Comparison of ENCODE assay signal across 14 cellular contexts in genomic region chr9:134373269-134373668, GRCh38. TPM values are rescaled to one million over a fixed set of nuclear protein-coding genes. Genes with fewer than 3 reads are reported as not detected.
DNase-seq lines count a peak whose midpoint lies in the region; ATAC-seq and TF ChIP-seq lines count a peak whose summit lies in the region.
"Had no signal": no experiment of that assay in that cellular context is flagged by ENCODE, and none has a peak within 500 bp of the region (broad histone marks: within the 10 kb centered on the region; RNA-seq: fewer than 3 reads in every experiment).

No MANE protein-coding gene starts in this region.

- intact Hi-C loops in sciatic nerve (cut with DNase I) (loop anchor here (5.0 kb wide), 1 partner anchor 201 kb away; no protein-coding TSS in a partner anchor), PC-3 (cut with micrococcal nuclease) (no loop called here)

- no peak overlapping the region for H4K8ac ChIP-seq in trophoblast cell (ENCODE audit: low read depth, low read length)

- peak; percentile 44 for DNase-seq in CD1c-positive myeloid dendritic cell (ENCODE audit: extremely low spot score)
- no peak for DNase-seq in epithelial cell of proximal tubule (ENCODE audit: low read depth)
- DNase-seq in trophoblast cell, result peak; percentile 47 to 69
- DNase-seq in sciatic nerve (ENCODE audit: low spot score), result no peak
- no peak for DNase-seq in SW 1271 (lab: John Stamatoyannopoulos, UW)
- DNase-seq in NCI-H1694 (lab: John Stamatoyannopoulos, UW), result no peak
- DNase-seq in PC-3, result no peak
- DNase-seq: effector CD4-positive, alpha-beta T cell; hippocampal formation; NCI-H2029 treated with DMSO at 0.1 percent for 48 hours; retina; T-helper 9 cell had no signal

- ATAC-seq in sciatic nerve (no peak), PC-3 (no peak)
- ATAC-seq: GM23338 had no signal

- peak overlapping the region; percentile 1 for H3K18ac ChIP-seq in trophoblast cell (ENCODE audit: low read length)

- no peak overlapping the region for H4K91ac ChIP-seq in trophoblast cell (ENCODE audit: low read depth, low read length)

- H3K27ac ChIP-seq in OCI-LY1 (ENCODE audit: low read depth, low read length, poor library complexity, severe bottlenecking) (no peak overlapping the region), trophoblast cell (ENCODE audit: low read depth, low read length) (no peak overlapping the region), PC-3 (ENCODE audit: low read length) (no peak overlapping the region)

- H3K9me2 ChIP-seq in OCI-LY1 (ENCODE audit: low read depth, low read length), result no peaks in the 10 kb centered on the region
- H3K9me2 ChIP-seq in PC-3 (replicated peaks; ENCODE audit: low read length), result no peaks in the 10 kb centered on the region

- H3K79me1 ChIP-seq in trophoblast cell (ENCODE audit: low read length), result no peaks in the 10 kb centered on the region

- POLR2A ChIA-PET in PC-3 (lab: Charles Lee; ENCODE audit: unreplicated experiment), result no interaction called here

- CTCF ChIA-PET in PC-3 (lab: Charles Lee), result no interaction called here

- H3F3A ChIP-seq in OCI-LY1 (ENCODE audit: insufficient read depth, low read length) (no peaks in the 10 kb centered on the region), PC-3 (ENCODE audit: low read length, unreplicated experiment) (no peaks in the 10 kb centered on the region)

- no peaks in the 10 kb centered on the region for H4K20me1 ChIP-seq in OCI-LY1 (ENCODE audit: insufficient read depth, low read length)
- no peaks in the 10 kb centered on the region for H4K20me1 ChIP-seq in PC-3 (ENCODE audit: low read length)

- H2BK5ac ChIP-seq in trophoblast cell (ENCODE audit: low read depth, low read length, poor library complexity), result no peak overlapping the region

- H3K27me3 ChIP-seq in OCI-LY1 (ENCODE audit: insufficient read depth, low read length) (0 out of 2 replicates have a peak, but pooled peaks cover 10% of the 10 kb centered on the region), trophoblast cell (ENCODE audit: insufficient read depth, low read length) (no peaks in the 10 kb centered on the region), PC-3 (ENCODE audit: low read length) (no peaks in the 10 kb centered on the region)

- no peak overlapping the region for H3K14ac ChIP-seq in trophoblast cell (ENCODE audit: low read length)

- H2BK120ac ChIP-seq in trophoblast cell (ENCODE audit: insufficient read depth, low read length, poor library complexity), result no peak overlapping the region

- WGBS in trophoblast cell (ENCODE audit: extremely low coverage, insufficient coverage, insufficient read length), result no CpG with 5 or more reads among the region's 13 CpGs

- H3K4me3 ChIP-seq in OCI-LY1 (ENCODE audit: low read depth, low read length, poor library complexity, severe bottlenecking), result no peak overlapping the region
- H3K4me3 ChIP-seq in epithelial cell of proximal tubule (ENCODE audit: low read depth, low read length), result no peak overlapping the region
- no peak overlapping the region for H3K4me3 ChIP-seq in trophoblast cell (ENCODE audit: low read depth, low read length)
- no peak overlapping the region for H3K4me3 ChIP-seq in PC-3 (ENCODE audit: low read length)
- H3K4me3 ChIP-seq: GM23338 had no signal

- H3K9ac ChIP-seq in OCI-LY1 (ENCODE audit: low read length), result no peak overlapping the region
- no peak overlapping the region for H3K9ac ChIP-seq in trophoblast cell (ENCODE audit: low read length)
- H3K9ac ChIP-seq in PC-3 (ENCODE audit: low read length), result no peak overlapping the region

- no peak overlapping the region for H2BK12ac ChIP-seq in trophoblast cell (ENCODE audit: low read length)

- BruUV-seq in PC-3 (replicated peaks; lab: Mats Ljungman, UMichigan), result no TSS peak

- H3K4me1 ChIP-seq in OCI-LY1 (ENCODE audit: insufficient read depth, low read length, severe bottlenecking), result no peaks in the 10 kb centered on the region
- peaks cover 22 to 25% of the 10 kb centered on the region in 2 experiments for H3K4me1 ChIP-seq in trophoblast cell (ENCODE audit: control insufficient read depth in 1 of 2, insufficient read depth in 2 of 2, low read length in 2 of 2)
- H3K4me1 ChIP-seq in PC-3 (ENCODE audit: insufficient read depth, low read length), result peaks cover 13% of the 10 kb centered on the region

- no peaks in the 10 kb centered on the region for H3K9me3 ChIP-seq in OCI-LY1 (ENCODE audit: low read length)
- peaks cover 2% of the 10 kb centered on the region for H3K9me3 ChIP-seq in trophoblast cell (ENCODE audit: insufficient read depth, low read depth, low read length)
- H3K9me3 ChIP-seq in PC-3 (ENCODE audit: low read length), result no peaks in the 10 kb centered on the region

- TF ChIP-seq CTCF in OCI-LY1 (IDR thresholded peaks at IDR 0.05; ENCODE audit: low read length), result peak; percentile 28; the same call in 1 of the 2 replicates
- TF ChIP-seq CTCF in epithelial cell of proximal tubule (conservative IDR thresholded peaks at IDR 0.05; ENCODE audit: low read depth, low read length), result peak; percentile 23
- no peak for TF ChIP-seq CTCF in PC-3 (conservative IDR thresholded peaks at IDR 0.05; ENCODE audit: low read depth, low read length)

- H2AFZ ChIP-seq in OCI-LY1 (ENCODE audit: low read length), result no peak overlapping the region
- H2AFZ ChIP-seq in trophoblast cell (ENCODE audit: insufficient read depth, low read length, poor library complexity), result no peak overlapping the region
- no peak overlapping the region for H2AFZ ChIP-seq in PC-3 (ENCODE audit: low read length)
- H2AFZ ChIP-seq: GM23338 had no signal

- no peak overlapping the region for H4K12ac ChIP-seq in trophoblast cell (ENCODE audit: low read depth, low read length)

- H3K36me3 ChIP-seq in OCI-LY1 (ENCODE audit: insufficient read depth, low read length) (no peaks in the 10 kb centered on the region), trophoblast cell (ENCODE audit: control insufficient read depth in 1 of 2, insufficient read depth in 2 of 2, low read length in 2 of 2) (no peaks in the 10 kb centered on the region), PC-3 (ENCODE audit: low read depth, low read length) (no peaks in the 10 kb centered on the region)

- no peak overlapping the region for H3K23ac ChIP-seq in trophoblast cell (ENCODE audit: low read length)

- H3K79me2 ChIP-seq in OCI-LY1 (ENCODE audit: insufficient read depth, low read length) (no peaks in the 10 kb centered on the region), trophoblast cell (ENCODE audit: control insufficient read depth, insufficient read depth, low read length, poor library complexity) (peaks cover 19% of the 10 kb centered on the region), PC-3 (ENCODE audit: low read length) (peaks cover 42% of the 10 kb centered on the region)

- no peak overlapping the region for H2AK5ac ChIP-seq in trophoblast cell (ENCODE audit: low read length)

- peak overlapping the region; percentile 63 for H3K4ac ChIP-seq in trophoblast cell (ENCODE audit: low read depth, low read length)

- H3K4me2 ChIP-seq in OCI-LY1 (ENCODE audit: low read length) (no peak overlapping the region), trophoblast cell (ENCODE audit: low read length) (no peak overlapping the region), PC-3 (ENCODE audit: low read length) (no peak overlapping the region)
- H3K4me2 ChIP-seq: GM23338 had no signal

RNA-seq across cellular contexts. Expression of gene RXRA, which starts 47.0 kb away (rescaled TPM):
- total RNA-seq in epithelial cell of proximal tubule (8.4 and 19.1 TPM in 2 replicates), sciatic nerve (78.1 TPM), PC-3 (2014; rRNA removed) (17.5 and 23.3 TPM in 2 replicates)
- polyA plus RNA-seq in trophoblast cell (2013), result 31.7 and 33.2 TPM in 2 replicates

Comparison
In these comparisons a context has a peak if more than half of its experiments do, and no peak if none do; other contexts are left out.
1. DNase-seq: peak in CD1c-positive myeloid dendritic cell (single experiment) and trophoblast cell (2 of 2); none in epithelial cell of proximal tubule (single experiment), sciatic nerve (single experiment), SW 1271 (0 of 2), NCI-H1694 (single experiment) and PC-3 (single experiment).